ENCODE assay signal across 8 cellular contexts in genomic region chrX:129678176-129678880, GRCh38. TPM values are rescaled to one million over a fixed set of nuclear protein-coding genes. Genes with fewer than 3 reads are reported as not detected.
DNase-seq lines count a peak whose midpoint lies in the region; ATAC-seq and TF ChIP-seq lines count a peak whose summit lies in the region.

No MANE protein-coding gene starts in this region.

- H3K27me3 Mint-ChIP-seq in WTC11 (ENCODE audit: low read depth), result peaks cover 22% of the 10 kb centered on the region
- H3K27me3 Mint-ChIP-seq in central memory CD8-positive, alpha-beta T cell, result no peaks in the 10 kb centered on the region
- peaks cover 0 to 8% of the 10 kb centered on the region in 2 donors for H3K27me3 Mint-ChIP-seq in stimulated activated naive B cell treated with anti-CD40 and anti-IgM and Interleukin-4, amounts not matched to agents 10 μg/mL and 1 μg/mL and 100 μg/mL, for 72 hours

- DNase-seq in Ammon's horn (ENCODE audit: low spot score) (peak; percentile 62), NCI-H1105 treated with DMSO at 0.1 percent for 48 hours (lab: John Stamatoyannopoulos, UW) (peak; percentile 74), WTC11 (ENCODE audit: low spot score) (no peak), left lobe of liver (ENCODE audit: low spot score) (peak; percentile 47)
- peak; percentile 16 to 17 for DNase-seq in central memory CD8-positive, alpha-beta T cell (ENCODE audit: low spot score in 2 of 2)
- peak; percentile 29 for DNase-seq in stimulated activated naive B cell treated with anti-CD40 and anti-IgM and Interleukin-4, amounts not matched to agents 10 μg/mL and 1 μg/mL and 100 μg/mL, for 72 hours

- POLR2A ChIA-PET in WTC11 (lab: Charles Lee), result no interaction called here

- peaks cover 11% of the 10 kb centered on the region for H3K4me1 Mint-ChIP-seq in WTC11
- peaks cover 12% of the 10 kb centered on the region for H3K4me1 Mint-ChIP-seq in central memory CD8-positive, alpha-beta T cell
- H3K4me1 Mint-ChIP-seq in stimulated activated naive B cell treated with anti-CD40 and anti-IgM and Interleukin-4, amounts not matched to agents 10 μg/mL and 1 μg/mL and 100 μg/mL, for 72 hours, result peaks cover 5 to 11% of the 10 kb centered on the region in 2 donors

- no peak for TF ChIP-seq CTCF in WTC11 (IDR thresholded peaks at IDR 0.05)

- no peaks in the 10 kb centered on the region for H3K9me3 Mint-ChIP-seq in WTC11
- H3K9me3 Mint-ChIP-seq in central memory CD8-positive, alpha-beta T cell, result no peaks in the 10 kb centered on the region
- H3K9me3 Mint-ChIP-seq in stimulated activated naive B cell treated with anti-CD40 and anti-IgM and Interleukin-4, amounts not matched to agents 10 μg/mL and 1 μg/mL and 100 μg/mL, for 72 hours, result no peaks in the 10 kb centered on the region

- no peaks in the 10 kb centered on the region for H3K36me3 Mint-ChIP-seq in WTC11
- H3K36me3 Mint-ChIP-seq in central memory CD8-positive, alpha-beta T cell (ENCODE audit: insufficient read depth), result no peaks in the 10 kb centered on the region
- H3K36me3 Mint-ChIP-seq in stimulated activated naive B cell treated with anti-CD40 and anti-IgM and Interleukin-4, amounts not matched to agents 10 μg/mL and 1 μg/mL and 100 μg/mL, for 72 hours, result no peaks in the 10 kb centered on the region

- ATAC-seq in GM19438 (IDR thresholded peaks at IDR 0.05; ENCODE audit: low read depth, unreplicated experiment) (peak; percentile 50), WTC11 (peak; percentile 82), left lobe of liver (peak; percentile 92), HG03457 (IDR thresholded peaks at IDR 0.05; ENCODE audit: unreplicated experiment) (no peak)
- peak; percentile 92 for ATAC-seq in central memory CD8-positive, alpha-beta T cell (replicated peaks; ENCODE audit: extremely low read depth, poor library complexity, severe bottlenecking)
- ATAC-seq in stimulated activated naive B cell treated with anti-CD40 and anti-IgM and Interleukin-4, amounts not matched to agents 10 μg/mL and 1 μg/mL and 100 μg/mL, for 72 hours (replicated peaks), result peak; percentile 94

- H3K4me3 Mint-ChIP-seq in WTC11, result peak overlapping the region; percentile 56
- peak overlapping the region; percentile 54 for H3K4me3 Mint-ChIP-seq in central memory CD8-positive, alpha-beta T cell
- peak overlapping the region; percentile 73 to 82 for H3K4me3 Mint-ChIP-seq in stimulated activated naive B cell treated with anti-CD40 and anti-IgM and Interleukin-4, amounts not matched to agents 10 μg/mL and 1 μg/mL and 100 μg/mL, for 72 hours

- H3K27ac Mint-ChIP-seq in WTC11, result no peak overlapping the region
- H3K27ac Mint-ChIP-seq in central memory CD8-positive, alpha-beta T cell (ENCODE audit: low read depth), result peak overlapping the region; percentile 81
- H3K27ac Mint-ChIP-seq in stimulated activated naive B cell treated with anti-CD40 and anti-IgM and Interleukin-4, amounts not matched to agents 10 μg/mL and 1 μg/mL and 100 μg/mL, for 72 hours, result peak overlapping the region; percentile 48

- CTCF ChIA-PET in WTC11 (lab: Charles Lee), result interaction anchor here (0.8 to 3.0 kb wide), 9 partner anchors 10 to 89 kb away, joined by 3 to 15 read pairs (median 6); partner anchors contain the start of gene APLN

TF ChIP-seq in WTC11, 78 proteins besides CTCF, POLR2A, EP300 and RAD21:
- TF ChIP-seq ZNF317 (CRISPR knock-in tag; IDR thresholded peaks at IDR 0.05; ENCODE audit: borderline replicate concordance, low read depth) (no peak), ATF3 (CRISPR knock-in tag; conservative IDR thresholded peaks at IDR 0.05) (no peak), ZBTB43 (CRISPR knock-in tag; IDR thresholded peaks at IDR 0.05) (no peak), ZNF423 (CRISPR knock-in tag; IDR thresholded peaks at IDR 0.05) (no peak), ATF2 (CRISPR knock-in tag; IDR thresholded peaks at IDR 0.05; ENCODE audit: borderline replicate concordance, low read depth) (no peak)

RNA-seq across cellular contexts. Expression of gene APLN, which starts 23.6 kb away (rescaled TPM):
- total RNA-seq in WTC11 (2021), result 2.5 to 4.2 TPM (median 2.6 TPM) in 3 replicates
- total RNA-seq in left lobe of liver, result 1.2 TPM
